12 cellular contexts compared by ENCODE assay signal in genomic region chr13:27147530-27148170, GRCh38. TPM values are rescaled to one million over a fixed set of nuclear protein-coding genes. Genes with fewer than 3 reads are reported as not detected.
A peak's percentile ranks its signal among the peaks of the same experiment; 100 is the strongest.
DNase-seq lines count a peak whose midpoint lies in the region; ATAC-seq and TF ChIP-seq lines count a peak whose summit lies in the region.
"Had no signal": no experiment of that assay in that cellular context is flagged by ENCODE, and none has a peak within 500 bp of the region (broad histone marks: within the 10 kb centered on the region; RNA-seq: fewer than 3 reads in every experiment).

No MANE protein-coding gene starts in this region.

- peak; percentile 79 for ATAC-seq in GM18511 (IDR thresholded peaks at IDR 0.05; ENCODE audit: unreplicated experiment)
- peak; percentile 50 for ATAC-seq in GM21423 (IDR thresholded peaks at IDR 0.05; ENCODE audit: unreplicated experiment)
- peak; percentile 62 for ATAC-seq in HG03378 (IDR thresholded peaks at IDR 0.05; ENCODE audit: unreplicated experiment)
- ATAC-seq in foreskin keratinocyte, result peak; percentile 87
- ATAC-seq: left lung had no signal

- TF ChIP-seq CTCF in foreskin keratinocyte (conservative IDR thresholded peaks at IDR 0.05), result no peak

- H3K27me3 ChIP-seq in foreskin keratinocyte (no peaks in the 10 kb centered on the region), MG63 (no peaks in the 10 kb centered on the region)
- H3K27me3 ChIP-seq: left lung had no signal

- DNase-seq in foreskin keratinocyte (peak in 1 of 2 donors; percentile 54), NCI-H2081 (lab: John Stamatoyannopoulos, UW) (no peak), MG63 (no peak), COLO829 (ENCODE audit: low spot score) (no peak)
- DNase-seq in stimulated activated CD4-positive, alpha-beta T cell treated with anti-CD3 and anti-CD28 coated beads, Interleukin-12 subunit alpha, Interleukin-12 subunit beta, amount 100 ng/mL, for 4 hours, result no peak
- DNase-seq: dermis blood vessel endothelial cell, left lung, NCI-H1092 had no signal

- H3K4me3 ChIP-seq in MG63, result no peak overlapping the region
- H3K4me3 ChIP-seq: left lung had no signal

- peak overlapping the region; percentile 10 for H3K27ac ChIP-seq in foreskin keratinocyte
- H3K27ac ChIP-seq: left lung, VCaP had no signal

- peaks cover 10% of the 10 kb centered on the region for H3K4me1 ChIP-seq in foreskin keratinocyte

- H3K9me3 ChIP-seq in MG63, result peaks cover 5% of the 10 kb centered on the region; the same call in 1 of the 2 replicates

- peaks cover 3% of the 10 kb centered on the region for H3K36me3 ChIP-seq in MG63
- H3K36me3 ChIP-seq: left lung had no signal

RNA-seq across cellular contexts. Expression of gene USP12, which starts 24.0 kb away (rescaled TPM):
- total RNA-seq in foreskin keratinocyte, result 19.6 and 21.1 TPM in 2 replicates
- polyA plus RNA-seq in foreskin keratinocyte, result 8.8 and 10.6 TPM in 2 replicates
- total RNA-seq in MG63 (2014; rRNA removed; shearing (Covaris generic); ENCODE audit: low replicate concordance), result 15.1 and 23.8 TPM in 2 replicates
